28 cellular contexts compared by ENCODE assay signal in genomic region chr22:47710135-47710534, GRCh38.
"Had no signal": no experiment of that assay in that cellular context is flagged by ENCODE, and none has a peak within 500 bp of the region (broad histone marks: within the 10 kb centered on the region; RNA-seq: fewer than 3 reads in every experiment).

No MANE protein-coding gene starts in this region.

- H3K27me3 ChIP-seq: colonic mucosa, gastrocnemius medialis, hepatocyte had no signal

- H3K36me3 Mint-ChIP-seq: mesothelial cell of epicardium; naive B cell; naive thymus-derived CD8-positive, alpha-beta T cell had no signal

- H3K27ac Mint-ChIP-seq: dendritic cell treated with granulocyte-macrophage colony-stimulating factor and Interleukin-4, amounts not matched to agents 40 ng/mL and 50 ng/mL, for 4 days; effector memory CD8-positive, alpha-beta T cell; endodermal cell; mesothelial cell of epicardium; naive B cell; naive thymus-derived CD8-positive, alpha-beta T cell had no signal

- ATAC-seq: effector memory CD8-positive, alpha-beta T cell; esophagus mucosa; gastrocnemius medialis; heart left ventricle; left cardiac atrium; left lung; left ventricle myocardium superior; lower lobe of right lung; mucosa of descending colon; naive thymus-derived CD8-positive, alpha-beta T cell had no signal

- H2AFZ ChIP-seq: hepatocyte had no signal

- H3K27ac ChIP-seq: colonic mucosa, epithelial cell of prostate, esophagus squamous epithelium, gastrocnemius medialis, heart left ventricle, hepatocyte, left lung, lower lobe of right lung had no signal

- H3K27me3 Mint-ChIP-seq: dendritic cell treated with granulocyte-macrophage colony-stimulating factor and Interleukin-4, amounts not matched to agents 40 ng/mL and 50 ng/mL, for 4 days had no signal

- H3K4me1 Mint-ChIP-seq: mesothelial cell of epicardium; naive B cell; naive thymus-derived CD8-positive, alpha-beta T cell had no signal

- H3K79me2 ChIP-seq: hepatocyte had no signal

- DNase-seq: colonic mucosa; cortex of kidney; effector CD8-positive, alpha-beta T cell; effector memory CD8-positive, alpha-beta T cell; endodermal cell; erythroblast; esophagus squamous epithelium; foreskin fibroblast; foreskin melanocyte; gastrocnemius medialis; heart left ventricle; hypothalamus; left cardiac atrium; left lung; left ventricle myocardium superior; lower lobe of right lung; mesenchymal stem cell; mucosa of descending colon; naive B cell; naive thymus-derived CD8-positive, alpha-beta T cell had no signal

- H3K36me3 ChIP-seq: colonic mucosa, esophagus squamous epithelium, gastrocnemius medialis, heart left ventricle, left lung, lower lobe of right lung had no signal

- FAIRE-seq: endometrium, islet of Langerhans, keratinocyte had no signal

- H3K4me3 Mint-ChIP-seq: dendritic cell treated with granulocyte-macrophage colony-stimulating factor and Interleukin-4, amounts not matched to agents 40 ng/mL and 50 ng/mL, for 4 days; effector memory CD8-positive, alpha-beta T cell; endodermal cell; mesothelial cell of epicardium; naive B cell; naive thymus-derived CD8-positive, alpha-beta T cell had no signal

- H3K9me3 ChIP-seq: colonic mucosa, esophagus squamous epithelium, gastrocnemius medialis, heart left ventricle, left lung, lower lobe of right lung, mucosa of descending colon had no signal

- H3K4me2 ChIP-seq: hepatocyte had no signal

- H3K9me3 Mint-ChIP-seq: dendritic cell treated with granulocyte-macrophage colony-stimulating factor and Interleukin-4, amounts not matched to agents 40 ng/mL and 50 ng/mL, for 4 days; effector memory CD8-positive, alpha-beta T cell; mesothelial cell of epicardium; naive B cell; naive thymus-derived CD8-positive, alpha-beta T cell had no signal

- H3K4me3 ChIP-seq: colonic mucosa, esophagus squamous epithelium, gastrocnemius medialis, heart left ventricle, hepatocyte, left lung, lower lobe of right lung, mucosa of descending colon had no signal

- H3K4me1 ChIP-seq: colonic mucosa, esophagus squamous epithelium, gastrocnemius medialis, heart left ventricle, left lung, lower lobe of right lung had no signal
